In the genomic region with DNA sequence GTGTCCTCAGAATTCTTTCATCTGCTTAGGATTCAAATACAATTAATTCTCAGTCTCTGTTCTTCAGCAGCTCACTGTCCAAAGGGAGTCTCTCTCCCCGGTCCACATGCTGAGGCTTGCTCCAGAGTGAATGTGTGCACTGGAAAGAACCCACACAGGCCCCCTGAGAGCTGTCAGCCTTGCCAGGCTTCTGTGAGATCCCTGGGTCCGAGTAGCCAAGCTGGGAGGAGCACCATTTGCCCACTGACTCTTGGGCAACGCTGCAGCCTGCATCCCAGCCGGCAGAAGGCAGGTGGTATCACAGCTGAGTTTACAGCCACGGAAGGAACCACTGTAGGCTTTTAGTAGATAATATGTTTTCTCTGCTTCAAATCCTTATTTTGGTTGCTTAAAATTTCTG, we compare ENCODE assay signal across 29 cellular contexts.
"Had no signal": no experiment of that assay in that cellular context is flagged by ENCODE, and none has a peak within 500 bp of the region (broad histone marks: within the 10 kb centered on the region; RNA-seq: fewer than 3 reads in every experiment).

No MANE protein-coding gene starts in this region.

- H3K9me3 ChIP-seq: heart left ventricle had no signal

- H3K36me3 ChIP-seq: brain microvascular endothelial cell, heart left ventricle, WERI-Rb-1 had no signal

- H3K27ac ChIP-seq: brain microvascular endothelial cell, coronary artery, heart left ventricle, WERI-Rb-1 had no signal

- H3K27me3 ChIP-seq: brain microvascular endothelial cell, heart left ventricle had no signal

- ATAC-seq: activated CD4-positive, CD25-positive, alpha-beta regulatory T cell treated with anti-CD3 and anti-CD28 coated beads, Interleukin-2, amount 50 U/mL, for 24 hours; activated CD8-positive, alpha-beta T cell treated with anti-CD3 and anti-CD28 coated beads for 36 hours; activated naive CD4-positive, alpha-beta T cell treated with anti-CD3 and anti-CD28 coated beads, Interleukin-2, amount 50 U/mL, for 72 hours; activated T-cell treated with anti-CD3 and anti-CD28 coated beads, Interleukin-2, amount 50 U/mL, for 72 hours; esophagus mucosa; heart left ventricle; T-helper 17 cell had no signal

- DNase-seq: activated B cell treated with CpG ODN at 0.5 μM for 24 hours; activated CD4-positive, alpha-beta T cell treated with anti-CD3 and anti-CD28 coated beads for 48 hours; activated CD4-positive, alpha-beta T cell treated with anti-CD3 and anti-CD28 coated beads, Interleukin-2, amount 50 U/mL, for 1 hour; activated CD4-positive, alpha-beta T cell treated with anti-CD3 and anti-CD28 coated beads, Interleukin-2, amount 50 U/mL, for 48 hours; activated CD8-positive, alpha-beta memory T cell treated with anti-CD3 and anti-CD28 coated beads for 24 hours; activated CD8-positive, alpha-beta memory T cell treated with anti-CD3 and anti-CD28 coated beads, Interleukin-2, amount 50 U/mL, for 4 hours; activated CD8-positive, alpha-beta T cell treated with anti-CD3 and anti-CD28 coated beads for 36 hours; activated gamma-delta T cell; activated naive CD4-positive, alpha-beta T cell; activated naive CD4-positive, alpha-beta T cell treated with anti-CD3 and anti-CD28 coated beads, Interleukin-2, amount 10 ng/mL, durations not matched to agents 7 days and 5 days; activated naive CD8-positive, alpha-beta T cell treated with anti-CD3 and anti-CD28 coated beads, Interleukin-2, amount 10 ng/mL, durations not matched to agents 7 days and 5 days; activated T-cell treated with anti-CD3 and anti-CD28 coated beads for 4 hours; activated T-cell treated with anti-CD3 and anti-CD28 coated beads, Interleukin-2, amount 50 U/mL, for 24 hours; activated T-cell treated with anti-CD3 and anti-CD28 coated beads, Interleukin-2, amount 50 U/mL, for 72 hours; brain microvascular endothelial cell; effector memory CD4-positive, alpha-beta T cell; endodermal cell; foreskin fibroblast; glutamatergic neuron; heart left ventricle; T-helper 1 cell; T-helper 17 cell; T1000; WERI-Rb-1 had no signal

- H3K4me3 ChIP-seq: coronary artery, dorsolateral prefrontal cortex, heart left ventricle had no signal
